Comparison of ENCODE assay signal across 10 cellular contexts in the genomic region with DNA sequence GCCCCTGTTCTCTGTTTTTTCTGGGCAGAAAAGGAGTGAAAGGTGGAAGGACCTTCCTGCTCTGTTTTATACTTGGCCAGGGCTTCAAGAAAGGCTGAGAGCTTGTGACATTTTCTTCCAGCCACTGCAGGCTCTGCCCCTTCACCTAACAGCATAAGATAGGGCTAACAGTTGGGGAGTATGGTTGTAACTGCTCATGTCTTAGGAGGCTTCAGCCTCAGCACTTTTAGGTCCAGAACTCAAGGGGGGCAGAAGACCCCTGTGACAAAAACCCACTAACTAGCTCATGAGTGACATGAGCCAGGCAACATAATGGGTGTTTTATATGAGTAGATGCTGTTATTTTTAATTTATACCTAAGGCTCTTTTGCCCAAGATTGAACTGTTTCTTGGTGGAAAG. TPM values are rescaled to one million over a fixed set of nuclear protein-coding genes. Genes with fewer than 3 reads are reported as not detected.
DNase-seq lines count a peak whose midpoint lies in the region; ATAC-seq and TF ChIP-seq lines count a peak whose summit lies in the region.
"Had no signal": no experiment of that assay in that cellular context is flagged by ENCODE, and none has a peak within 500 bp of the region (broad histone marks: within the 10 kb centered on the region; RNA-seq: fewer than 3 reads in every experiment).

No MANE protein-coding gene starts in this region.

- no peaks in the 10 kb centered on the region for H3K9me3 ChIP-seq in psoas muscle

- peak overlapping the region; percentile 91 for H3K4me3 ChIP-seq in psoas muscle
- H3K4me3 ChIP-seq: hepatocyte had no signal

- H3K36me3 ChIP-seq in psoas muscle (ENCODE audit: insufficient read depth in 1 of 2, low read depth in 1 of 2) = peaks cover 13 to 70% of the 10 kb centered on the region in 2 donors

- no peak for DNase-seq in psoas muscle
- DNase-seq in effector CD8-positive, alpha-beta T cell (lab: John Stamatoyannopoulos, UW) = no peak
- DNase-seq in 8988T = no peak
- DNase-seq: activated T-cell treated with anti-CD3 and anti-CD28 coated beads, Interleukin-2, amount 50 U/mL, for 1 hour; stimulated activated naive CD4-positive, alpha-beta T cell treated with Interleukin-2 at 50 U/mL for 16 hours had no signal

- intact Hi-C loops in psoas muscle (cut with DNase I) = no loop called here

- H3K4me3 Mint-ChIP-seq in IgD-negative memory B cell = peak overlapping the region in 1 of 4 donors; percentile 69

- H3K27me3 ChIP-seq in psoas muscle (ENCODE audit: insufficient read depth in 3 of 3, low read length in 2 of 3) = no peaks in the 10 kb centered on the region
- H3K27me3 ChIP-seq: hepatocyte had no signal

- peaks cover 35% of the 10 kb centered on the region for H3K4me1 ChIP-seq in psoas muscle

- no peaks in the 10 kb centered on the region for H3K27me3 Mint-ChIP-seq in IgD-negative memory B cell

- H3K4me1 Mint-ChIP-seq in IgD-negative memory B cell = peaks cover 19 to 20% (median 20%) of the 10 kb centered on the region in 3 donors

- H3K27ac ChIP-seq in angular gyrus (ENCODE audit: low read depth, low read length) (peak overlapping the region; percentile 7), psoas muscle (peak overlapping the region; percentile 99)
- H3K27ac ChIP-seq: hepatocyte had no signal

- peaks cover 2% of the 10 kb centered on the region for H3K36me3 Mint-ChIP-seq in IgD-negative memory B cell

- H3K27ac Mint-ChIP-seq in IgD-negative memory B cell = peak overlapping the region in 2 of 3 donors; percentile 22 to 67

- ATAC-seq in psoas muscle (no peak), HG03095 (IDR thresholded peaks at IDR 0.05; ENCODE audit: unreplicated experiment) (no peak)

- TF ChIP-seq CTCF in psoas muscle (IDR thresholded peaks at IDR 0.05) = no peak

- H3K9me3 Mint-ChIP-seq in IgD-negative memory B cell = no peaks in the 10 kb centered on the region

RNA-seq across cellular contexts. Expression of a gene that starts 4.9 kb away (rescaled TPM):
- polyA plus RNA-seq in IgD-negative memory B cell (884 TPM), psoas muscle (over 10,000 TPM in 1 of 3 donors, 1,000 to 10,000 TPM in 2; 4,532 to 12,458 (median 6,880) TPM)
- 1,000 to 10,000 TPM; 5,088 to 7,531 (median 6,001) TPM for total RNA-seq in psoas muscle

RNA-seq across cellular contexts. Expression of a gene that starts 5.3 kb away (rescaled TPM):
- polyA plus RNA-seq in IgD-negative memory B cell (187 TPM), psoas muscle (100 to 1,000 TPM in 2 of 3 donors, 10 to 100 TPM in 1; 79.1 to 172 (median 130) TPM)
- total RNA-seq in psoas muscle = 10 to 100 TPM; 38.1 to 64.5 (median 58.5) TPM

RNA-seq across cellular contexts. Expression of a gene that starts 21.2 kb away (rescaled TPM):
- polyA plus RNA-seq in IgD-negative memory B cell (not detected), psoas muscle (1 to 10 TPM in 2 of 3 donors, under 1 TPM in 1; 0.76 to 1.6 (median 1.5) TPM)
- total RNA-seq in psoas muscle = 1 to 10 TPM in 1 of 4 donors, under 1 TPM in 3; 0.32 to 1.0 (median 0.51) TPM

RNA-seq across cellular contexts. Expression of a gene that starts 25.5 kb away (rescaled TPM):
- polyA plus RNA-seq in IgD-negative memory B cell (362 TPM), psoas muscle (10 to 100 TPM; 24.8 to 96.2 (median 81.4) TPM)
- 100 to 1,000 TPM in 1 of 4 donors, 10 to 100 TPM in 3; 47.1 to 156 (median 60.2) TPM for total RNA-seq in psoas muscle

RNA-seq across cellular contexts. Expression of a gene that starts 39.4 kb away (rescaled TPM):
- polyA plus RNA-seq in IgD-negative memory B cell = not detected
- 1 to 10 TPM in 1 of 4 donors, under 1 TPM in 3; 0.17 to 1.9 (median 0.23) TPM for total RNA-seq in psoas muscle
- polyA plus RNA-seq in psoas muscle = under 1 TPM; 0.13 to 0.62 (median 0.17) TPM
- total RNA-seq: dermis microvascular lymphatic vessel endothelial cell, hepatocyte had no signal
- polyA plus RNA-seq: hepatocyte had no signal
